ENCODE assay signal across 22 cellular contexts in the genomic region with DNA sequence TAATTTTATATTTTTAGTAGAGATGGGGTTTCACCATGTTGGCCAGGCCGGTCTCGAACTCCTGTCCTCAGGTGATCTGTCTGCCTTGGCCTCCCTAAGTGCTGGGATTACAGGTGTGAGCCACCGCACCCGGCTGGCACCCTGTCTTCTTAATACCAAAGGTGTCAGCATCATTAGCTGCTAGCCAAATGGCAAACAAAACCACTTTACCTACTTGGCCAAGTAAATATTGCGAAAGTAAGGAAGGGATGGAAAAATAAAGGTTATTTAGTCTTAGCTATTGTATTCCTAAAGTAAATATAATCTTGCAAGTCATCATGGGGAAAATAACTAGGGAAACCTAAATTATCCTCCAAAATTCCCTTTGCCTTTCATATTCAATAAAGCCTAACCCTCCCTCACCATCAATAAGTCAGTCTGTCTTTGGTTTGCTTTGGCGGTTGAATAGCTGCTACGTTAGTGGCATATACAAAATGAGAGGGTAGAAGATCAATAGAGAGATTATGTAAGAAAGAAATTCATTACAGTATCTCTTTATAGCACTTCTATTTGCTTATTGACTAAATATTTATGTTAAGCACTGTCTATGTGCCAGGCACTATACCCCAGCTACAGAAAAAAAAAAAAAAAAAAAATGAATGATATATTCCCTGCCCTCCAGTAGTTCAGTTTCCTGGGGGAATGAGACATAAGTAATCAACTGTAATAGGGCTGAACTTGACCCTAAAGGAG. TPM values are rescaled to one million over a fixed set of nuclear protein-coding genes. Genes with fewer than 3 reads are reported as not detected.
A peak's percentile ranks its signal among the peaks of the same experiment; 100 is the strongest.
DNase-seq lines count a peak whose midpoint lies in the region; ATAC-seq and TF ChIP-seq lines count a peak whose summit lies in the region.
"Had no signal": no experiment of that assay in that cellular context is flagged by ENCODE, and none has a peak within 500 bp of the region (broad histone marks: within the 10 kb centered on the region; RNA-seq: fewer than 3 reads in every experiment).

No MANE protein-coding gene starts in this region.

- no peaks in the 10 kb centered on the region for H3K27me3 ChIP-seq in SK-N-SH (ENCODE audit: insufficient read depth)
- no peaks in the 10 kb centered on the region for H3K27me3 ChIP-seq in RWPE2 (ENCODE audit: insufficient read depth, poor library complexity, severe bottlenecking)
- no peaks in the 10 kb centered on the region for H3K27me3 ChIP-seq in right lobe of liver
- H3K27me3 ChIP-seq: ascending aorta, sigmoid colon had no signal

- TF ChIP-seq CTCF in SK-N-SH (IDR thresholded peaks at IDR 0.05) (no peak), RWPE2 (IDR thresholded peaks at IDR 0.05; ENCODE audit: poor library complexity, severe bottlenecking) (no peak), right lobe of liver (IDR thresholded peaks at IDR 0.05) (no peak)

- no peak overlapping the region for H3K27ac ChIP-seq in SK-N-SH (ENCODE audit: low read depth in 2 of 2, low read length in 1 of 2)
- peak overlapping the region; percentile 98 for H3K27ac ChIP-seq in RWPE2 (ENCODE audit: poor library complexity, severe bottlenecking)
- peak overlapping the region in 1 of 3 donors; percentile 29 for H3K27ac ChIP-seq in right lobe of liver
- peak overlapping the region; percentile 38 for H3K27ac ChIP-seq in urinary bladder (ENCODE audit: low read depth)
- H3K27ac ChIP-seq: ascending aorta, C4-2B had no signal

- intact Hi-C loops in right lobe of liver (cut with DNase I), result loop anchor here (5.0 to 10.0 kb wide), 2 partner anchors 142 to 145 kb away; no protein-coding TSS in a partner anchor

- H3K79me2 ChIP-seq in SK-N-SH (ENCODE audit: insufficient read depth), result no peaks in the 10 kb centered on the region

- H3K4me2 ChIP-seq in SK-N-SH, result no peak overlapping the region

- H3K9ac ChIP-seq in SK-N-SH, result no peak overlapping the region

- H3K36me3 ChIP-seq in SK-N-SH (replicated peaks in 1 of 2; ENCODE audit: control insufficient read depth in 1 of 2, insufficient read depth in 2 of 2, low read length in 1 of 2) (no peaks in the 10 kb centered on the region), RWPE2 (ENCODE audit: low read depth) (no peaks in the 10 kb centered on the region), right lobe of liver (no peaks in the 10 kb centered on the region), urinary bladder (ENCODE audit: insufficient read depth) (no peaks in the 10 kb centered on the region)
- H3K36me3 ChIP-seq: ascending aorta, sigmoid colon had no signal

- DNase-seq in SK-N-SH, result no peak
- DNase-seq in RWPE2 (ENCODE audit: low spot score), result no peak
- DNase-seq in right lobe of liver, result peak in 2 of 3 donors; percentile 28 to 60
- DNase-seq in NCI-H2107 treated with DMSO at 0.1 percent for 48 hours (lab: John Stamatoyannopoulos, UW; ENCODE audit: unreplicated experiment), result no peak
- DNase-seq in stimulated activated naive CD4-positive, alpha-beta T cell (lab: John Stamatoyannopoulos, UW), result no peak
- DNase-seq: activated B cell treated with CpG ODN at 0.5 μM for 24 hours; activated CD8-positive, alpha-beta T cell treated with anti-CD3 and anti-CD28 coated beads, Interleukin-2, amount 10 ng/mL, durations not matched to agents 7 days and 5 days; activated naive CD4-positive, alpha-beta T cell treated with anti-CD3 and anti-CD28 coated beads for 36 hours; activated T-cell treated with anti-CD3 and anti-CD28 coated beads, Interleukin-2, amount 50 U/mL, for 24 hours; DMS79; effector memory CD8-positive, alpha-beta T cell; glutamatergic neuron; left ventricle myocardium superior; NCI-H524 treated with DMSO at 0.1 percent for 48 hours; sigmoid colon; stimulated activated naive B cell treated with anti-CD40 and anti-IgM and Interleukin-4, amounts not matched to agents 10 μg/mL and 1 μg/mL and 100 μg/mL, for 72 hours had no signal

- H2AFZ ChIP-seq in SK-N-SH (ENCODE audit: low read depth), result peak overlapping the region; percentile 12; the same call in 1 of the 2 replicates

- TF ChIP-seq EP300 in SK-N-SH (IDR thresholded peaks at IDR 0.05; ENCODE audit: borderline replicate concordance in 1 of 2, low read depth in 1 of 2, low read length in 1 of 2), result no peak

- no peak for TF ChIP-seq RAD21 in SK-N-SH (IDR thresholded peaks at IDR 0.05; ENCODE audit: low read length)

- no peaks in the 10 kb centered on the region for H4K20me1 ChIP-seq in SK-N-SH (ENCODE audit: insufficient read depth)

- POLR2A ChIA-PET in SK-N-SH (lab: Yijun Ruan, JAX), result no interaction called here

- H3K4me1 ChIP-seq in SK-N-SH (ENCODE audit: control insufficient read depth in 1 of 2, insufficient read depth in 2 of 2, low read depth in 1 of 2, low read length in 1 of 2) (peaks cover 0 to 18% of the 10 kb centered on the region in 2 experiments; a peak in 2 of 4 replicates), RWPE2 (ENCODE audit: insufficient read depth, poor library complexity, severe bottlenecking) (peaks cover 47% of the 10 kb centered on the region), right lobe of liver (peaks cover 0 to 7% (median 3%) of the 10 kb centered on the region in 4 donors), urinary bladder (ENCODE audit: insufficient read depth) (no peaks in the 10 kb centered on the region)

- no peaks in the 10 kb centered on the region for H3K9me2 ChIP-seq in SK-N-SH

- CTCF ChIA-PET in SK-N-SH (lab: Yijun Ruan, JAX), result interaction anchor here (0.7 to 10.8 kb wide), 34 partner anchors 9 to 1365 kb away, joined by 3 to 263 read pairs (median 4); a partner anchor contains a TSS

- no peak for ATAC-seq in SK-N-SH treated with all-trans-retinoic acid at 6 μM for 48 hours
- no peak for ATAC-seq in RWPE2 (ENCODE audit: low read depth)
- peak; percentile 45 to 83 (median 80) for ATAC-seq in right lobe of liver
- no peak for ATAC-seq in HG03521 (IDR thresholded peaks at IDR 0.05; ENCODE audit: unreplicated experiment)

- TF ChIP-seq POLR2A in right lobe of liver (IDR thresholded peaks at IDR 0.05), result no peak

- no peak overlapping the region for H3K4me3 ChIP-seq in SK-N-SH (ENCODE audit: low read depth in 2 of 2, low read length in 1 of 2)
- H3K4me3 ChIP-seq in RWPE2 (ENCODE audit: severe bottlenecking), result no peak overlapping the region
- H3K4me3 ChIP-seq in right lobe of liver, result no peak overlapping the region
- no peak overlapping the region for H3K4me3 ChIP-seq in urinary bladder (ENCODE audit: low read depth, low read length)
- H3K4me3 ChIP-seq: ascending aorta, sigmoid colon had no signal

- H3F3A ChIP-seq in SK-N-SH (replicated peaks; ENCODE audit: insufficient read depth), result peaks cover 5% of the 10 kb centered on the region

- no peaks in the 10 kb centered on the region for H3K9me3 ChIP-seq in SK-N-SH
- no peaks in the 10 kb centered on the region for H3K9me3 ChIP-seq in RWPE2 (ENCODE audit: severe bottlenecking)
- no peaks in the 10 kb centered on the region for H3K9me3 ChIP-seq in right lobe of liver
- H3K9me3 ChIP-seq: ascending aorta, sigmoid colon had no signal

- 81% methylated on average over 7 of the region's 7 CpGs for WGBS in SK-N-SH (ENCODE audit: low lambda C conversion rate)
- 42% methylated on average over 6 of the region's 7 CpGs for WGBS in right lobe of liver (ENCODE audit: insufficient coverage, low coverage, low lambda C conversion rate, missing lambda C conversion rate)
- 94% methylated on average over 7 of the region's 7 CpGs for WGBS in urinary bladder

TF ChIP-seq in SK-N-SH, 30 proteins besides CTCF, POLR2A, EP300 and RAD21 (continues in another document):
- TF ChIP-seq SMC3 (IDR thresholded peaks at IDR 0.05; ENCODE audit: low read depth, low read length) (no peak), TEAD4 (IDR thresholded peaks at IDR 0.05; ENCODE audit: borderline replicate concordance, insufficient read depth) (no peak), POLR2AphosphoS5 (IDR thresholded peaks at IDR 0.05; ENCODE audit: low read depth, low read length) (no peak), JUND (IDR thresholded peaks at IDR 0.05) (no peak), EZH2phosphoT487 (IDR thresholded peaks at IDR 0.05; ENCODE audit: borderline replicate concordance, low read depth) (no peak), MXI1 (IDR thresholded peaks at IDR 0.05; ENCODE audit: low read depth, low read length) (no peak), RCOR1 (IDR thresholded peaks at IDR 0.05; ENCODE audit: low read length) (no peak)
- TF ChIP-seq, protein P1, sequence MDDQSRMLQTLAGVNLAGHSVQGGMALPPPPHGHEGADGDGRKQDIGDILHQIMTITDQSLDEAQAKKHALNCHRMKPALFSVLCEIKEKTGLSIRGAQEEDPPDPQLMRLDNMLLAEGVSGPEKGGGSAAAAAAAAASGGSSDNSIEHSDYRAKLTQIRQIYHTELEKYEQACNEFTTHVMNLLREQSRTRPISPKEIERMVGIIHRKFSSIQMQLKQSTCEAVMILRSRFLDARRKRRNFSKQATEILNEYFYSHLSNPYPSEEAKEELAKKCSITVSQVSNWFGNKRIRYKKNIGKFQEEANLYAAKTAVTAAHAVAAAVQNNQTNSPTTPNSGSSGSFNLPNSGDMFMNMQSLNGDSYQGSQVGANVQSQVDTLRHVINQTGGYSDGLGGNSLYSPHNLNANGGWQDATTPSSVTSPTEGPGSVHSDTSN (IDR thresholded peaks at IDR 0.05), result no peak

TF ChIP-seq in SK-N-SH treated with all-trans-retinoic acid at 6 μM for 48 hours, 23 proteins besides CTCF, POLR2A, EP300 and RAD21 (continues in another document):
- no peak for TF ChIP-seq CSDC2 (CRISPR knock-in tag; IDR thresholded peaks at IDR 0.05)
- no peak for TF ChIP-seq OSR1 (CRISPR knock-in tag; IDR thresholded peaks at IDR 0.05)
- no peak for TF ChIP-seq ZFP3 (CRISPR knock-in tag; IDR thresholded peaks at IDR 0.05)
- no peak for TF ChIP-seq SNAI2 (CRISPR knock-in tag; IDR thresholded peaks at IDR 0.05)
- TF ChIP-seq, protein P2, sequence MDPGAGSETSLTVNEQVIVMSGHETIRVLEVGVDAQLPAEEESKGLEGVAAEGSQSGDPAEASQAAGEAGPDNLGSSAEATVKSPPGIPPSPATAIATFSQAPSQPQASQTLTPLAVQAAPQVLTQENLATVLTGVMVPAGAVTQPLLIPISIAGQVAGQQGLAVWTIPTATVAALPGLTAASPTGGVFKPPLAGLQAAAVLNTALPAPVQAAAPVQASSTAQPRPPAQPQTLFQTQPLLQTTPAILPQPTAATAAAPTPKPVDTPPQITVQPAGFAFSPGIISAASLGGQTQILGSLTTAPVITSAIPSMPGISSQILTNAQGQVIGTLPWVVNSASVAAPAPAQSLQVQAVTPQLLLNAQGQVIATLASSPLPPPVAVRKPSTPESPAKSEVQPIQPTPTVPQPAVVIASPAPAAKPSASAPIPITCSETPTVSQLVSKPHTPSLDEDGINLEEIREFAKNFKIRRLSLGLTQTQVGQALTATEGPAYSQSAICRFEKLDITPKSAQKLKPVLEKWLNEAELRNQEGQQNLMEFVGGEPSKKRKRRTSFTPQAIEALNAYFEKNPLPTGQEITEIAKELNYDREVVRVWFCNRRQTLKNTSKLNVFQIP (CRISPR knock-in tag; IDR thresholded peaks at IDR 0.05; ENCODE audit: borderline replicate concordance, low read depth), result no peak
- TF ChIP-seq ZFP30 (CRISPR knock-in tag; IDR thresholded peaks at IDR 0.05), result no peak

RNA-seq across cellular contexts. Expression of a gene that starts 40.2 kb away (rescaled TPM):
- polyA plus RNA-seq in SK-N-SH (2012; rRNA removed) (1.5 and 2.5 TPM in 2 replicates), urinary bladder (3.7 TPM)
- polyA plus RNA-seq in SK-N-SH (2012; cell fraction: cytosol; rRNA removed), result 2.5 and 3.5 TPM in 2 replicates
- polyA plus RNA-seq in SK-N-SH (2012; cell fraction: nucleus; rRNA removed), result 1.7 TPM in 2 replicates
- total RNA-seq in right lobe of liver (not detected), urinary bladder (5.9 TPM)
- total RNA-seq: activated B cell treated with CpG ODN at 0.5 μM for 24 hours; activated CD8-positive, alpha-beta T cell treated with anti-CD3 and anti-CD28 coated beads, Interleukin-2, amount 10 ng/mL, durations not matched to agents 7 days and 5 days; activated naive CD4-positive, alpha-beta T cell treated with anti-CD3 and anti-CD28 coated beads for 36 hours; ascending aorta; T-helper 2 cell treated with Interferon-gamma antibody and Interleukin-4, amounts not matched to agents 100 ng/mL and 5 ng/mL, for 36 hours had no signal

Comparison
In these comparisons a context has a peak if more than half of its experiments do, and no peak if none do; other contexts are left out.
1. DNase-seq: peak in right lobe of liver (2 of 3); none in SK-N-SH (single experiment), RWPE2 (single experiment), NCI-H2107 treated with DMSO at 0.1 percent for 48 hours (single experiment) and stimulated activated naive CD4-positive, alpha-beta T cell (0 of 6).
2. H3K27ac ChIP-seq: peak in RWPE2 (single experiment) and urinary bladder (single experiment); none in SK-N-SH (0 of 2).
3. ATAC-seq: peak in right lobe of liver (4 of 4); none in SK-N-SH treated with all-trans-retinoic acid at 6 μM for 48 hours (single experiment), RWPE2 (single experiment) and HG03521 (single experiment).